ENCODE assay signal across 8 cellular contexts in genomic region chr17:75394332-75394918, GRCh38. TPM values are rescaled to one million over a fixed set of nuclear protein-coding genes. Genes with fewer than 3 reads are reported as not detected.
DNase-seq lines count a peak whose midpoint lies in the region; ATAC-seq, FAIRE-seq and TF ChIP-seq lines count a peak whose summit lies in the region.

No MANE protein-coding gene starts in this region.

- H3K56ac ChIP-seq in H1 (replicated peaks; ENCODE audit: insufficient read length, low read depth, low read length): peak overlapping the region; percentile 38

- H3K27ac ChIP-seq in H1 (ENCODE audit: low read depth, low read length) (peak overlapping the region; percentile 72; the same call in 1 of the 2 replicates), osteoblast (ENCODE audit: low read depth, low read length) (peak overlapping the region; percentile 57)

- no peak overlapping the region for H2BK20ac ChIP-seq in H1 (ENCODE audit: low read length)

- POLR2A ChIA-PET in H1 (lab: Charles Lee; ENCODE audit: partially characterized antibody): interaction anchor here (0.6 to 2.8 kb wide), 26 partner anchors 7 to 277 kb away, joined by 3 to 14 read pairs (median 4); partner anchors contain the start of genes GGA3, GRB2, JPT1 and MIF4GD

- H4K5ac ChIP-seq in H1 (ENCODE audit: insufficient read length, low read depth, low read length): peak overlapping the region; percentile 3

- H3K9me3 ChIP-seq in NT2/D1 (ENCODE audit: insufficient read depth, low read length) (no peaks in the 10 kb centered on the region), H1 (ENCODE audit: insufficient read depth in 2 of 2, low read depth in 1 of 2, low read length in 1 of 2) (no peaks in the 10 kb centered on the region), osteoblast (ENCODE audit: low read depth, low read length) (no peaks in the 10 kb centered on the region)

- peaks cover 2 to 4% of the 10 kb centered on the region in 2 experiments for H4K20me1 ChIP-seq in H1 (replicated peaks in 1 of 2; ENCODE audit: control insufficient read depth in 1 of 2, insufficient read depth in 2 of 2, low read length in 2 of 2)
- H4K20me1 ChIP-seq in osteoblast (ENCODE audit: insufficient read depth, low read length): peaks cover 20% of the 10 kb centered on the region

- H3K9me3 Mint-ChIP-seq in activated CD8-positive, alpha-beta memory T cell treated with anti-CD3 and anti-CD28 coated beads, Interleukin-2, amount 10 ng/mL, durations not matched to agents 7 days and 5 days (ENCODE audit: low read depth): no peaks in the 10 kb centered on the region

- no peak for FAIRE-seq in H1 (lab: Jason Lieb, UNC)

- TF ChIP-seq EP300 in H1 (IDR thresholded peaks at IDR 0.05; ENCODE audit: borderline replicate concordance in 1 of 2, low read depth in 2 of 2, low read length in 2 of 2): no peak

- H2BK12ac ChIP-seq in H1 (ENCODE audit: low read depth, low read length): peak overlapping the region; percentile 60; the same call in 1 of the 2 replicates

- WGBS in H1 (ENCODE audit: extremely low coverage in 1 of 2, insufficient coverage in 1 of 2, insufficient read length in 1 of 2, insufficient replicate concordance in 2 of 2, low coverage in 1 of 2, low lambda C conversion rate in 2 of 2, missing lambda C conversion rate in 1 of 2), 2 experiments: 18% methylated on average over 9 of the region's 9 CpGs; no CpG with 5 or more reads in 1 of the 2 experiments

- H3K9ac ChIP-seq in NT2/D1 (ENCODE audit: insufficient read length, low read depth) (peak overlapping the region; percentile 87), H1 (replicated peaks in 1 of 4; ENCODE audit: extremely low read depth in 1 of 4, low read depth in 3 of 4, low read length in 3 of 4) (peak overlapping the region; percentile 62 to 92 (median 72))

- H2AK5ac ChIP-seq in H1 (ENCODE audit: low read depth, low read length): peak overlapping the region; percentile 29; the same call in 1 of the 2 replicates

- no peak overlapping the region for H3K14ac ChIP-seq in H1 (ENCODE audit: insufficient read length)

- peak overlapping the region; percentile 81 to 87 for H3K4me2 ChIP-seq in H1 (ENCODE audit: insufficient read depth in 1 of 2, low read depth in 2 of 2, low read length in 2 of 2)
- peak overlapping the region; percentile 79 for H3K4me2 ChIP-seq in osteoblast (ENCODE audit: insufficient read depth, low read length)

- peak overlapping the region; percentile 67 for H3K27ac Mint-ChIP-seq in activated CD8-positive, alpha-beta memory T cell treated with anti-CD3 and anti-CD28 coated beads, Interleukin-2, amount 10 ng/mL, durations not matched to agents 7 days and 5 days

- no peaks in the 10 kb centered on the region; the same call in 1 of the 2 replicates for H3K79me1 ChIP-seq in H1 (ENCODE audit: low read depth, low read length)

- no peak overlapping the region for H3K4ac ChIP-seq in H1 (replicated peaks; ENCODE audit: insufficient read length, low read depth, low read length)

- H3K36me3 Mint-ChIP-seq in activated CD8-positive, alpha-beta memory T cell treated with anti-CD3 and anti-CD28 coated beads, Interleukin-2, amount 10 ng/mL, durations not matched to agents 7 days and 5 days: peaks cover 24% of the 10 kb centered on the region

- CTCF ChIA-PET in activated CD8-positive, alpha-beta memory T cell treated with anti-CD3 and anti-CD28 coated beads, Interleukin-2, amount 10 ng/mL, durations not matched to agents 7 days and 5 days (lab: Charles Lee): interaction anchor here (0.7 to 3.5 kb wide), 16 partner anchors 11 to 141 kb away, joined by 3 to 43 read pairs (median 4); partner anchors contain the start of genes GRB2, MIF4GD, MRPS7 and SLC25A19
- CTCF ChIA-PET in H1 (lab: Charles Lee; ENCODE audit: partially characterized antibody): interaction anchor here (0.7 to 2.8 kb wide), 20 partner anchors 10 to 193 kb away, joined by 3 to 19 read pairs (median 4); partner anchors contain the start of genes MIF4GD, MRPS7 and SLC25A19

- TF ChIP-seq CTCF in H1 (IDR thresholded peaks at IDR 0.05; ENCODE audit: control extremely low read depth in 1 of 3, insufficient read depth in 1 of 3, low read depth in 1 of 3, low read length in 3 of 3) (no peak), osteoblast (IDR thresholded peaks at IDR 0.05; ENCODE audit: extremely low read depth, low read depth, low read length) (no peak)

- no peaks in the 10 kb centered on the region for H3K27me3 Mint-ChIP-seq in activated CD8-positive, alpha-beta memory T cell treated with anti-CD3 and anti-CD28 coated beads, Interleukin-2, amount 10 ng/mL, durations not matched to agents 7 days and 5 days

- H3K27me3 ChIP-seq in NT2/D1 (ENCODE audit: insufficient read depth, insufficient read length): no peaks in the 10 kb centered on the region
- no peaks in the 10 kb centered on the region for H3K27me3 ChIP-seq in H1 (replicated peaks in 1 of 4; ENCODE audit: control insufficient read depth in 3 of 4, extremely low read depth in 1 of 4, insufficient read depth in 3 of 4, low read length in 3 of 4)
- H3K27me3 ChIP-seq in osteoblast (ENCODE audit: insufficient read depth, low read length): no peaks in the 10 kb centered on the region

- H3K4me1 Mint-ChIP-seq in activated CD8-positive, alpha-beta memory T cell treated with anti-CD3 and anti-CD28 coated beads, Interleukin-2, amount 10 ng/mL, durations not matched to agents 7 days and 5 days: peaks cover 66% of the 10 kb centered on the region

- peaks cover 11% of the 10 kb centered on the region for H3K23me2 ChIP-seq in H1 (ENCODE audit: low read depth, low read length)

- H3K4me3 Mint-ChIP-seq in activated CD8-positive, alpha-beta memory T cell treated with anti-CD3 and anti-CD28 coated beads, Interleukin-2, amount 10 ng/mL, durations not matched to agents 7 days and 5 days: peak overlapping the region; percentile 98

- H2BK120ac ChIP-seq in H1 (replicated peaks; ENCODE audit: low read depth, low read length): no peak overlapping the region

- H3K4me1 ChIP-seq in NT2/D1 (ENCODE audit: insufficient read depth, insufficient read length) (no peaks in the 10 kb centered on the region), H1 (replicated peaks in 1 of 4; ENCODE audit: control insufficient read depth in 3 of 4, insufficient read depth in 4 of 4, low read length in 3 of 4) (peaks cover 0 to 4% (median 0%) of the 10 kb centered on the region in 4 experiments; a peak in 1 of 7 replicates), osteoblast (ENCODE audit: insufficient read depth, low read length) (peaks cover 38% of the 10 kb centered on the region)

- H3K36me3 ChIP-seq in NT2/D1 (ENCODE audit: insufficient read depth, insufficient read length, low read length) (peaks cover 19% of the 10 kb centered on the region), H1 (ENCODE audit: control insufficient read depth in 2 of 4, insufficient read depth in 4 of 4, low read length in 3 of 4) (peaks cover 0 to 4% (median 0%) of the 10 kb centered on the region in 4 experiments; a peak in 1 of 8 replicates), osteoblast (ENCODE audit: insufficient read depth, low read length) (no peaks in the 10 kb centered on the region)

- peaks cover 24 to 92% of the 10 kb centered on the region in 2 experiments for H3K79me2 ChIP-seq in H1 (ENCODE audit: control insufficient read depth in 1 of 2, insufficient read depth in 2 of 2, low read length in 2 of 2)
- H3K79me2 ChIP-seq in osteoblast (ENCODE audit: insufficient read depth, low read length): peaks cover 90% of the 10 kb centered on the region

- H4K91ac ChIP-seq in H1 (replicated peaks; ENCODE audit: insufficient read length, low read length): peak overlapping the region; percentile 3

- 0 out of 2 replicates have a peak overlapping the region, but pooled peaks have one; percentile 4 for H4K8ac ChIP-seq in H1 (ENCODE audit: extremely low read depth, insufficient read depth, low read length)

- peak overlapping the region; percentile 55 for H3K18ac ChIP-seq in H1 (ENCODE audit: extremely low read depth, low read length)

- H2BK15ac ChIP-seq in H1 (ENCODE audit: low read length): no peak overlapping the region

- ATAC-seq in activated CD8-positive, alpha-beta memory T cell treated with anti-CD3 and anti-CD28 coated beads, Interleukin-2, amount 10 ng/mL, durations not matched to agents 7 days and 5 days: peak; percentile 10

- H2AFZ ChIP-seq in H1 (ENCODE audit: low read length): no peak overlapping the region
- peak overlapping the region; percentile 71 for H2AFZ ChIP-seq in osteoblast (ENCODE audit: low read length)

- no peak for TF ChIP-seq POLR2A in H1 (IDR thresholded peaks at IDR 0.05; ENCODE audit: control extremely low read depth in 1 of 2, low read depth in 2 of 2, low read length in 2 of 2)

- TF ChIP-seq RAD21 in H1 (IDR thresholded peaks at IDR 0.05 in 1 of 2, conservative IDR thresholded peaks at IDR 0.05 in 1 of 2; ENCODE audit: low read depth in 2 of 2, low read length in 2 of 2): no peak

- H2BK5ac ChIP-seq in H1 (ENCODE audit: low read depth, low read length): peak overlapping the region; percentile 77

- no peak overlapping the region for H3K23ac ChIP-seq in H1 (ENCODE audit: insufficient read length)

- peak overlapping the region; percentile 77 for H3K4me3 ChIP-seq in NT2/D1 (ENCODE audit: insufficient read length, low read depth)
- H3K4me3 ChIP-seq in H1 (ENCODE audit: extremely low read depth in 1 of 4, insufficient read depth in 2 of 4, low read depth in 3 of 4, low read length in 4 of 4): peak overlapping the region; percentile 67 to 93 (median 79)
- peak overlapping the region; percentile 78 for H3K4me3 ChIP-seq in osteoblast (ENCODE audit: insufficient read depth, low read length)

- no peak for DNase-seq in activated CD8-positive, alpha-beta memory T cell treated with anti-CD3 and anti-CD28 coated beads, Interleukin-2, amount 10 ng/mL, durations not matched to agents 7 days and 5 days
- no peak for DNase-seq in activated CD8-positive, alpha-beta memory T cell treated with anti-CD3 and anti-CD28 coated beads for 24 hours
- DNase-seq in NT2/D1 (ENCODE audit: low read depth, low spot score) (no peak), H1 (ENCODE audit: low read depth in 1 of 2, low spot score in 2 of 2) (peak in 1 of 2 experiments; percentile 53), osteoblast (ENCODE audit: insufficient read length, low spot score, missing footprints) (peak; percentile 62), activated gamma-delta T cell (lab: John Stamatoyannopoulos, UW) (no peak), C1 segment of cervical spinal cord (lab: John Stamatoyannopoulos, UW) (no peak), AG08395 (ENCODE audit: low spot score) (no peak)

RNA-seq across cellular contexts. Expression of gene GRB2, which starts 11.1 kb away (rescaled TPM):
- 100 to 1,000 TPM; 138 to 179 TPM for total RNA-seq in activated CD8-positive, alpha-beta memory T cell treated with anti-CD3 and anti-CD28 coated beads, Interleukin-2, amount 10 ng/mL, durations not matched to agents 7 days and 5 days
- 101 and 102 TPM in 2 replicates for total RNA-seq in H1 (2021; fragmentation: NEBNext Ultra II Directional; extraction: Animal tissue kit (Norgen Biotek cat#: 25700))
- polyA plus RNA-seq in H1 (2011; rRNA removed): 44.2 and 51.8 TPM in 2 replicates
- polyA plus RNA-seq in H1 (2011; cell fraction: cytosol; rRNA removed): 58.1 TPM
- polyA plus RNA-seq in H1 (2011; cell fraction: nucleus; rRNA removed): 45.2 TPM
- polyA plus RNA-seq in H1 (2012, experiment 1 of 2): 58.4 to 70.9 TPM (median 63.2 TPM) in 4 replicates
- 69.4 TPM for polyA plus RNA-seq in H1 (2012, experiment 2 of 2)
- 96.2 TPM for polyA plus RNA-seq in H1 (2013, experiment 1 of 2)
- 83.9 TPM for polyA plus RNA-seq in H1 (2013, experiment 2 of 2)
- polyA minus RNA-seq in H1 (2011; rRNA and poly(A)+ RNA removed): 40.6 and 44.1 TPM in 2 replicates
- 20.0 TPM for polyA minus RNA-seq in H1 (2011; cell fraction: cytosol; rRNA and poly(A)+ RNA removed)
- polyA minus RNA-seq in H1 (2011; cell fraction: nucleus; rRNA and poly(A)+ RNA removed): 41.5 TPM
- total RNA-seq in osteoblast: 68.8 and 69.0 TPM in 2 replicates
